31 cellular contexts compared by ENCODE assay signal in genomic region chr20:20806121-20806820, GRCh38.
"Had no signal": no experiment of that assay in that cellular context is flagged by ENCODE, and none has a peak within 500 bp of the region (broad histone marks: within the 10 kb centered on the region; RNA-seq: fewer than 3 reads in every experiment).

No MANE protein-coding gene starts in this region.

- H3K9me3 ChIP-seq: esophagus muscularis mucosa, heart right ventricle, mucosa of descending colon, neutrophil, right lobe of liver, transverse colon, upper lobe of right lung, vagina had no signal

- H3K27me3 Mint-ChIP-seq: stimulated activated naive B cell treated with anti-CD40 and anti-IgM and Interleukin-4, amounts not matched to agents 10 μg/mL and 1 μg/mL and 100 μg/mL, for 72 hours had no signal

- H3K4me3 ChIP-seq: dorsolateral prefrontal cortex, esophagus muscularis mucosa, gastroesophageal sphincter, heart right ventricle, lung, mucosa of descending colon, right lobe of liver, transverse colon, upper lobe of right lung, vagina had no signal

- H3K9me3 Mint-ChIP-seq: immature natural killer cell; memory B cell; naive B cell; natural killer cell treated with Interleukin-12 subunit alpha and Interleukin-12 subunit beta and Interleukin-15 and Interleukin-18, amount 100 ng/mL, for 72 hours; neural crest cell; stimulated activated naive B cell treated with anti-CD40 and anti-IgM and Interleukin-4, amounts not matched to agents 10 μg/mL and 1 μg/mL and 100 μg/mL, for 72 hours; stimulated activated naive CD8-positive, alpha-beta T cell treated with anti-CD3 and anti-CD28 coated beads, Interleukin-15, Interleukin-2, amounts not matched to agents 100 ng/mL and 50 ng/mL, for 24 hours had no signal

- DNase-seq: dorsolateral prefrontal cortex; effector CD4-positive, alpha-beta T cell; foreskin keratinocyte; heart right ventricle; hippocampal formation; immature natural killer cell; mucosa of descending colon; naive B cell; right lobe of liver; small intestine; stimulated activated CD4-positive, alpha-beta T cell treated with anti-CD3 and anti-CD28 coated beads, Interleukin-15, amount 100 ng/mL, for 24 hours; stimulated activated CD4-positive, alpha-beta T cell treated with anti-CD3 and anti-CD28 coated beads, Interleukin-2, amount 100 ng/mL, for 48 hours; stimulated activated naive B cell treated with anti-CD40 and anti-IgM and Interleukin-4, amounts not matched to agents 10 μg/mL and 1 μg/mL and 100 μg/mL, for 72 hours; transverse colon; upper lobe of right lung had no signal

- H3K27ac ChIP-seq: dorsolateral prefrontal cortex, esophagus muscularis mucosa, foreskin keratinocyte, gastroesophageal sphincter, heart right ventricle, neutrophil, parathyroid adenoma, right lobe of liver, transverse colon, upper lobe of right lung, vagina had no signal

- H3K4me1 ChIP-seq: esophagus muscularis mucosa, foreskin keratinocyte, gastroesophageal sphincter, parathyroid adenoma, right lobe of liver, transverse colon, upper lobe of right lung, vagina had no signal

- H3K4me3 Mint-ChIP-seq: immature natural killer cell; memory B cell; mesothelial cell of epicardium; natural killer cell treated with Interleukin-12 subunit alpha and Interleukin-12 subunit beta and Interleukin-15 and Interleukin-18, amount 100 ng/mL, for 72 hours; neural crest cell; stimulated activated naive B cell treated with anti-CD40 and anti-IgM and Interleukin-4, amounts not matched to agents 10 μg/mL and 1 μg/mL and 100 μg/mL, for 72 hours; stimulated activated naive CD8-positive, alpha-beta T cell treated with anti-CD3 and anti-CD28 coated beads, Interleukin-15, Interleukin-2, amounts not matched to agents 100 ng/mL and 50 ng/mL, for 24 hours had no signal

- H3K27me3 ChIP-seq: foreskin keratinocyte, neutrophil, right lobe of liver, transverse colon, upper lobe of right lung, vagina had no signal

- H3K27ac Mint-ChIP-seq: immature natural killer cell; memory B cell; mesothelial cell of epicardium; naive B cell; natural killer cell treated with Interleukin-12 subunit alpha and Interleukin-12 subunit beta and Interleukin-15 and Interleukin-18, amount 100 ng/mL, for 72 hours; progenitor cell of endocrine pancreas; stimulated activated naive B cell treated with anti-CD40 and anti-IgM and Interleukin-4, amounts not matched to agents 10 μg/mL and 1 μg/mL and 100 μg/mL, for 72 hours; stimulated activated naive CD8-positive, alpha-beta T cell treated with anti-CD3 and anti-CD28 coated beads, Interleukin-15, Interleukin-2, amounts not matched to agents 100 ng/mL and 50 ng/mL, for 24 hours had no signal

- ATAC-seq: foreskin keratinocyte; gastroesophageal sphincter; heart right ventricle; left lobe of liver; mucosa of descending colon; natural killer cell treated with Interleukin-12 subunit alpha and Interleukin-12 subunit beta and Interleukin-15 and Interleukin-18, amount 100 ng/mL, for 72 hours; right lobe of liver; stimulated activated naive B cell treated with anti-CD40 and anti-IgM and Interleukin-4, amounts not matched to agents 10 μg/mL and 1 μg/mL and 100 μg/mL, for 72 hours; upper lobe of right lung had no signal

- H3K4me1 Mint-ChIP-seq: immature natural killer cell; memory B cell; naive B cell; neural crest cell; stimulated activated naive B cell treated with anti-CD40 and anti-IgM and Interleukin-4, amounts not matched to agents 10 μg/mL and 1 μg/mL and 100 μg/mL, for 72 hours had no signal

- H3K36me3 ChIP-seq: esophagus muscularis mucosa, gastroesophageal sphincter, heart right ventricle, neutrophil, right lobe of liver, transverse colon, upper lobe of right lung, vagina had no signal

- H3K36me3 Mint-ChIP-seq: immature natural killer cell; memory B cell; mesothelial cell of epicardium; naive B cell; natural killer cell treated with Interleukin-12 subunit alpha and Interleukin-12 subunit beta and Interleukin-15 and Interleukin-18, amount 100 ng/mL, for 72 hours; stimulated activated naive B cell treated with anti-CD40 and anti-IgM and Interleukin-4, amounts not matched to agents 10 μg/mL and 1 μg/mL and 100 μg/mL, for 72 hours had no signal

- FAIRE-seq: colon, endothelial cell of umbilical vein, keratinocyte, small intestine had no signal
